ENCODE assay signal across 23 cellular contexts in genomic region chr13:110218601-110219201, GRCh38.
DNase-seq lines count a peak whose midpoint lies in the region; ATAC-seq and TF ChIP-seq lines count a peak whose summit lies in the region.
"Had no signal": no experiment of that assay in that cellular context is flagged by ENCODE, and none has a peak within 500 bp of the region (broad histone marks: within the 10 kb centered on the region; RNA-seq: fewer than 3 reads in every experiment).

No MANE protein-coding gene starts in this region.

- POLR2A ChIA-PET in IMR-90 (lab: Charles Lee; ENCODE audit: unreplicated experiment) = no interaction called here
- POLR2A ChIA-PET in activated CD8-positive, alpha-beta T cell treated with anti-CD3 and anti-CD28 coated beads for 36 hours (lab: Charles Lee) = no interaction called here

- H3K56ac ChIP-seq in IMR-90 (ENCODE audit: extremely low read depth, insufficient read depth, low read length) = no peak overlapping the region

- peak overlapping the region; percentile 60; the same call in 1 of the 2 replicates for H2AK5ac ChIP-seq in IMR-90 (ENCODE audit: low read depth, low read length)

- no peak overlapping the region for H3K9ac ChIP-seq in IMR-90 (ENCODE audit: low read depth, low read length)
- H3K9ac ChIP-seq: SK-N-SH had no signal

- H3K4ac ChIP-seq in IMR-90 (ENCODE audit: low read depth, low read length) = peak overlapping the region; percentile 31

- H3K4me3 ChIP-seq in IMR-90 (ENCODE audit: insufficient read depth, low read depth, low read length) = no peak overlapping the region
- peak overlapping the region; percentile 30 for H3K4me3 ChIP-seq in coronary artery
- no peak overlapping the region for H3K4me3 ChIP-seq in stomach
- H3K4me3 ChIP-seq in aorta (ENCODE audit: low read length in 2 of 2) = no peak overlapping the region
- H3K4me3 ChIP-seq: colonic mucosa, hepatocyte had no signal

- TF ChIP-seq POLR2A in IMR-90 (IDR thresholded peaks at IDR 0.05; ENCODE audit: low read depth, low read length) (no peak), stomach (IDR thresholded peaks at IDR 0.05) (no peak)

- peak overlapping the region; percentile 75 for H3K27ac Mint-ChIP-seq in mesothelial cell of epicardium
- H3K27ac Mint-ChIP-seq in activated CD8-positive, alpha-beta T cell treated with anti-CD3 and anti-CD28 coated beads for 36 hours = no peak overlapping the region
- H3K27ac Mint-ChIP-seq: activated B cell treated with CpG ODN at 0.5 μM for 24 hours; activated CD4-positive, alpha-beta memory T cell treated with anti-CD3 and anti-CD28 coated beads for 36 hours; activated T-cell treated with anti-CD3 and anti-CD28 coated beads, Interleukin-2, amount 50 U/mL, for 24 hours; CD4-positive, CD25-positive, alpha-beta regulatory T cell; progenitor cell of endocrine pancreas; T-helper 2 cell treated with Interferon-gamma antibody and Interleukin-4, amounts not matched to agents 5 μg/mL and 100 μg/mL, for 36 hours had no signal

- H4K20me1 ChIP-seq in IMR-90 (ENCODE audit: insufficient read depth, low read length) = peaks cover 79% of the 10 kb centered on the region

- in situ Hi-C loops in IMR-90 (cut with MboI; ENCODE audit: low sequenced_read_pairs) = loop anchor here (10.0 kb wide), 1 partner anchor 216 kb away; no protein-coding TSS in a partner anchor

- H2BK15ac ChIP-seq in IMR-90 (ENCODE audit: low read depth, low read length) = no peak overlapping the region

- H3K4me1 ChIP-seq in IMR-90 (ENCODE audit: control insufficient read depth, insufficient read depth, low read length) (peaks cover 30% of the 10 kb centered on the region), stomach (peaks cover 8 to 57% (median 34%) of the 10 kb centered on the region in 4 donors), aorta (ENCODE audit: control insufficient read depth in 1 of 2, insufficient read depth in 2 of 2, low read length in 2 of 2) (peaks cover 4 to 10% of the 10 kb centered on the region in 2 donors)
- H3K4me1 ChIP-seq: colonic mucosa had no signal

- H3K27me3 ChIP-seq in IMR-90 (ENCODE audit: control insufficient read depth, insufficient read depth, low read length) (no peaks in the 10 kb centered on the region), stomach (peaks cover 0 to 5% (median 0%) of the 10 kb centered on the region in 3 donors), aorta (ENCODE audit: control insufficient read depth in 1 of 2, insufficient read depth in 2 of 2, low read length in 1 of 2) (no peaks in the 10 kb centered on the region)
- H3K27me3 ChIP-seq: colonic mucosa, hepatocyte had no signal

- peaks cover 38 to 75% of the 10 kb centered on the region in 2 experiments for H3K79me1 ChIP-seq in IMR-90 (ENCODE audit: low read depth in 1 of 2, low read length in 2 of 2)

- peak; percentile 40 for TF ChIP-seq EP300 in stomach (IDR thresholded peaks at IDR 0.05)

- peak overlapping the region; percentile 11 for H3K23ac ChIP-seq in IMR-90 (ENCODE audit: low read depth, low read length)

- no peaks in the 10 kb centered on the region for H3K36me3 Mint-ChIP-seq in mesothelial cell of epicardium
- H3K36me3 Mint-ChIP-seq in activated CD8-positive, alpha-beta T cell treated with anti-CD3 and anti-CD28 coated beads for 36 hours (ENCODE audit: low read depth) = no peaks in the 10 kb centered on the region
- H3K36me3 Mint-ChIP-seq: activated CD4-positive, alpha-beta memory T cell treated with anti-CD3 and anti-CD28 coated beads for 36 hours; CD4-positive, CD25-positive, alpha-beta regulatory T cell had no signal

- WGBS in IMR-90 (ENCODE audit: extremely low coverage in 2 of 2, insufficient read length in 1 of 2), 2 experiments = 29% methylated on average over 9 of the region's 20 CpGs; no CpG with 5 or more reads in 1 of the 2 experiments
- WGBS in stomach, 5 donors = 70 to 85% (median 79%) methylated on average over 18 to 20 of the region's 20 CpGs
- 28 to 34% methylated on average over 20 of the region's 20 CpGs for WGBS in aorta, 2 donors

- H3K18ac ChIP-seq in IMR-90 (ENCODE audit: low read depth, low read length) = no peak overlapping the region

- H3K27ac ChIP-seq in IMR-90 (ENCODE audit: insufficient read depth, low read length) = no peak overlapping the region
- H3K27ac ChIP-seq in coronary artery = peak overlapping the region; percentile 90 to 91
- peak overlapping the region in 4 of 5 donors; percentile 8 to 83 (median 77) for H3K27ac ChIP-seq in stomach
- H3K27ac ChIP-seq in substantia nigra (ENCODE audit: low read depth, low read length, poor library complexity, severe bottlenecking) = no peak overlapping the region
- H3K27ac ChIP-seq in aorta (ENCODE audit: low read depth in 1 of 2, low read length in 2 of 2) = peak overlapping the region in 1 of 2 donors; percentile 22
- H3K27ac ChIP-seq: colonic mucosa, hepatocyte had no signal

- H3K27me3 Mint-ChIP-seq in mesothelial cell of epicardium (ENCODE audit: low read depth) = no peaks in the 10 kb centered on the region
- H3K27me3 Mint-ChIP-seq in activated CD8-positive, alpha-beta T cell treated with anti-CD3 and anti-CD28 coated beads for 36 hours = peaks cover 10% of the 10 kb centered on the region
- H3K27me3 Mint-ChIP-seq: progenitor cell of endocrine pancreas had no signal

- H3K9me3 ChIP-seq in IMR-90 (ENCODE audit: control insufficient read depth, insufficient read depth, low read length) (no peaks in the 10 kb centered on the region), stomach (no peaks in the 10 kb centered on the region), aorta (ENCODE audit: control insufficient read depth, low read length) (no peaks in the 10 kb centered on the region)
- H3K9me3 ChIP-seq: colonic mucosa, SK-N-SH had no signal

- CTCF ChIA-PET in IMR-90 (lab: Yijun Ruan, JAX) = no interaction called here
- CTCF ChIA-PET in activated CD8-positive, alpha-beta T cell treated with anti-CD3 and anti-CD28 coated beads for 36 hours (lab: Charles Lee) = interaction anchor here (1.0 to 6.0 kb wide), 2 partner anchors 193 to 237 kb away, joined by 3 to 40 read pairs; no protein-coding TSS in a partner anchor

- H3K36me3 ChIP-seq in IMR-90 (ENCODE audit: control insufficient read depth, insufficient read depth, low read length) = peaks cover 7% of the 10 kb centered on the region
- H3K36me3 ChIP-seq in stomach = peaks cover 0 to 2% (median 0%) of the 10 kb centered on the region in 4 donors
- H3K36me3 ChIP-seq in aorta (ENCODE audit: control insufficient read depth in 1 of 2, insufficient read depth in 2 of 2, low read length in 1 of 2) = no peaks in the 10 kb centered on the region
- H3K36me3 ChIP-seq: colonic mucosa had no signal

- no peak overlapping the region; a peak in 2 of 4 replicates for H4K8ac ChIP-seq in IMR-90 (ENCODE audit: low read depth in 2 of 2, low read length in 2 of 2)

- no peaks in the 10 kb centered on the region for H3K9me3 Mint-ChIP-seq in mesothelial cell of epicardium
- no peaks in the 10 kb centered on the region for H3K9me3 Mint-ChIP-seq in activated CD8-positive, alpha-beta T cell treated with anti-CD3 and anti-CD28 coated beads for 36 hours
- H3K9me3 Mint-ChIP-seq: activated B cell treated with CpG ODN at 0.5 μM for 24 hours; activated CD4-positive, alpha-beta memory T cell treated with anti-CD3 and anti-CD28 coated beads for 36 hours; activated T-cell treated with anti-CD3 and anti-CD28 coated beads, Interleukin-2, amount 50 U/mL, for 24 hours; CD4-positive, CD25-positive, alpha-beta regulatory T cell; T-helper 2 cell treated with Interferon-gamma antibody and Interleukin-4, amounts not matched to agents 5 μg/mL and 100 μg/mL, for 36 hours had no signal

- DNase-seq in IMR-90 (no peak), coronary artery (ENCODE audit: low spot score) (no peak), mesothelial cell of epicardium (ENCODE audit: low spot score in 2 of 2, unreplicated experiment in 2 of 2) (peak in 1 of 2 experiments; percentile 37), stomach (no peak), substantia nigra (lab: John Stamatoyannopoulos, UW) (no peak), aorta (no peak)
- no peak for DNase-seq in activated CD8-positive, alpha-beta T cell treated with anti-CD3 and anti-CD28 coated beads for 36 hours
- DNase-seq: activated B cell treated with CpG ODN at 0.5 μM for 24 hours; activated CD4-positive, alpha-beta memory T cell treated with anti-CD3 and anti-CD28 coated beads for 36 hours; activated naive CD4-positive, alpha-beta T cell treated with anti-CD3 and anti-CD28 coated beads, Interleukin-2, amount 50 U/mL, for 16 hours; activated T-cell treated with anti-CD3 and anti-CD28 coated beads, Interleukin-2, amount 50 U/mL, for 24 hours; anterior cingulate cortex; CD4-positive, CD25-positive, alpha-beta regulatory T cell; colonic mucosa; DMS 273 treated with DMSO at 0.1 percent for 48 hours; NCI-H1048; NCI-H2029 treated with DMSO at 0.1 percent for 48 hours; SK-N-SH had no signal

- no peak overlapping the region for H3K4me2 ChIP-seq in IMR-90 (ENCODE audit: low read depth, low read length)
- H3K4me2 ChIP-seq: hepatocyte, SK-N-SH had no signal

- H3K4me1 Mint-ChIP-seq in mesothelial cell of epicardium = peaks cover 46% of the 10 kb centered on the region
- H3K4me1 Mint-ChIP-seq in activated CD8-positive, alpha-beta T cell treated with anti-CD3 and anti-CD28 coated beads for 36 hours (ENCODE audit: low read depth) = no peaks in the 10 kb centered on the region
- H3K4me1 Mint-ChIP-seq: activated B cell treated with CpG ODN at 0.5 μM for 24 hours; CD4-positive, CD25-positive, alpha-beta regulatory T cell had no signal

- peak overlapping the region; percentile 28 for H2AFZ ChIP-seq in IMR-90 (replicated peaks; ENCODE audit: low read length, poor library complexity)
- H2AFZ ChIP-seq: hepatocyte had no signal

- intact Hi-C loops in IMR-90 (cut with micrococcal nuclease) = no loop called here
- intact Hi-C loops in stomach (cut with DNase I; ENCODE audit: low total_unique reads) = no loop called here
- intact Hi-C loops in activated CD8-positive, alpha-beta T cell treated with anti-CD3 and anti-CD28 coated beads for 36 hours (cut with micrococcal nuclease) = no loop called here
- intact Hi-C loops in aorta (cut with DNase I) = no loop called here

- BruUV-seq in IMR-90 (replicated peaks; lab: Mats Ljungman, UMichigan) = no TSS peak

- TF ChIP-seq CTCF in IMR-90 (conservative IDR thresholded peaks at IDR 0.05; ENCODE audit: low read depth, low read length) (no peak), coronary artery (IDR thresholded peaks at IDR 0.05) (no peak), mesothelial cell of epicardium (IDR thresholded peaks at IDR 0.05; ENCODE audit: unreplicated experiment) (no peak), stomach (IDR thresholded peaks at IDR 0.05) (no peak)
- TF ChIP-seq CTCF in activated CD8-positive, alpha-beta T cell treated with anti-CD3 and anti-CD28 coated beads for 36 hours (IDR thresholded peaks at IDR 0.05) = no peak

- H4K5ac ChIP-seq in IMR-90 (ENCODE audit: low read depth, low read length) = no peak overlapping the region

- H2BK120ac ChIP-seq in IMR-90 (ENCODE audit: low read depth, low read length) = no peak overlapping the region

- H3K4me3 Mint-ChIP-seq in mesothelial cell of epicardium = no peak overlapping the region
- no peak overlapping the region for H3K4me3 Mint-ChIP-seq in activated CD8-positive, alpha-beta T cell treated with anti-CD3 and anti-CD28 coated beads for 36 hours
- H3K4me3 Mint-ChIP-seq: activated B cell treated with CpG ODN at 0.5 μM for 24 hours; activated CD4-positive, alpha-beta memory T cell treated with anti-CD3 and anti-CD28 coated beads for 36 hours; activated T-cell treated with anti-CD3 and anti-CD28 coated beads, Interleukin-2, amount 50 U/mL, for 24 hours; CD4-positive, CD25-positive, alpha-beta regulatory T cell; T-helper 2 cell treated with Interferon-gamma antibody and Interleukin-4, amounts not matched to agents 5 μg/mL and 100 μg/mL, for 36 hours had no signal

- no peak for ATAC-seq in IMR-90 (ENCODE audit: low read depth)
- ATAC-seq in activated CD8-positive, alpha-beta T cell treated with anti-CD3 and anti-CD28 coated beads for 36 hours = no peak
- ATAC-seq in GM21529 (IDR thresholded peaks at IDR 0.05; ENCODE audit: unreplicated experiment) = no peak
- ATAC-seq in aorta (ENCODE audit: low FRiP score) = no peak
- ATAC-seq: Panc1 had no signal

- dilution Hi-C loops in IMR-90 (cut with HindIII; ENCODE audit: low sequenced_read_pairs, unreplicated experiment) = no loop called here

- TF ChIP-seq RAD21 in IMR-90 (IDR thresholded peaks at IDR 0.05; ENCODE audit: low read length) = no peak

- no peak overlapping the region; the same call in 1 of the 2 replicates for H4K91ac ChIP-seq in IMR-90 (ENCODE audit: insufficient read depth, low read depth, low read length)

- H3K9me1 ChIP-seq in IMR-90 (ENCODE audit: insufficient read depth, low read length) = peaks cover 44% of the 10 kb centered on the region

- H2AK9ac ChIP-seq in IMR-90 (replicated peaks; ENCODE audit: low read depth, low read length, poor library complexity) = no peak overlapping the region

- 0 out of 2 replicates have a peak overlapping the region, but pooled peaks have one; percentile 3 for H3K14ac ChIP-seq in IMR-90 (replicated peaks; ENCODE audit: low read depth, low read length)

- H2BK5ac ChIP-seq in IMR-90 (ENCODE audit: low read depth, low read length, poor library complexity, severe bottlenecking) = no peak overlapping the region

- H2BK20ac ChIP-seq in IMR-90 (ENCODE audit: low read depth, low read length) = no peak overlapping the region

Comparison
In these comparisons a context has a peak if more than half of its experiments do, and no peak if none do; other contexts are left out.
1. H3K27ac ChIP-seq: peak in coronary artery (2 of 2) and stomach (4 of 5); none in IMR-90 (single experiment) and substantia nigra (single experiment).